9 cellular contexts compared by ENCODE assay signal in the genomic region with DNA sequence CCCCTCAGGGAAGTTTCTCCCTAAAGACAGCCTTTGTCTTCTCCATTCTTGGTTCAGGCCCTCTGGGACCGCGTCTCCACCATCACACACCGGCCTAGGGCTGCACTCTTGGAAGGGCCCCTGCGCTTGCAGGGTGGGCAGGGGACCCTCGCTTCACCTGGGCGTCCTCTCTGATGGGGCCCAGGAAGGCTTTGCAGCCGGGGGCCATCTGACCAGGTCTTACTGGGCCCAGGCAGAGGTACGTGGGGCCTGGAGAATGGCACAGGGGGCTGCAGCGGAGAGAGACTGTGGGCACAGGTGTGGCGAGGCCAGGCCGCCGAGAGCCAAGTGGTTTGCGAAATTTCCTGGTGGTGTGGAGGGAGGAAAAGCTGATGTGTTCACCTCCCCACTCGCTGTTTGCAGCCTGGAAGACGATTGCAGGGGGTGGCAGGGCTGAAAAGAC. TPM values are rescaled to one million over a fixed set of nuclear protein-coding genes. Genes with fewer than 3 reads are reported as not detected.
DNase-seq lines count a peak whose midpoint lies in the region; ATAC-seq and TF ChIP-seq lines count a peak whose summit lies in the region.
"Had no signal": no experiment of that assay in that cellular context is flagged by ENCODE, and none has a peak within 500 bp of the region (broad histone marks: within the 10 kb centered on the region; RNA-seq: fewer than 3 reads in every experiment).

No MANE protein-coding gene starts in this region.

- H3K4me1 ChIP-seq in HUES6 (ENCODE audit: control insufficient read depth, insufficient read depth, low read length) = peaks cover 15% of the 10 kb centered on the region

- H3K27me3 ChIP-seq in HUES6 (ENCODE audit: control insufficient read depth, insufficient read depth, low read length) = peaks cover 11% of the 10 kb centered on the region

- no peak overlapping the region for H3K27ac ChIP-seq in HUES6 (ENCODE audit: low read depth, low read length)

- CTCF ChIA-PET in AG04449 (lab: Yijun Ruan, JAX) = no interaction called here

- no peaks in the 10 kb centered on the region for H3K27me3 Mint-ChIP-seq in naive B cell

- H3K4me1 Mint-ChIP-seq in naive B cell = peaks cover 61 to 67% (median 67%) of the 10 kb centered on the region in 3 donors

- H3K4me3 Mint-ChIP-seq in naive B cell = peak overlapping the region; percentile 83 to 98 (median 95)

- no peak for TF ChIP-seq CTCF in AG04449 (IDR thresholded peaks at IDR 0.05; ENCODE audit: insufficient read depth, low read length, missing control alignments)
- TF ChIP-seq CTCF in choroid plexus epithelial cell (conservative IDR thresholded peaks at IDR 0.05; ENCODE audit: low read depth, low read length) = no peak

- no peak for DNase-seq in AG04449 (ENCODE audit: low read depth, low spot score)
- no peak for DNase-seq in choroid plexus epithelial cell (ENCODE audit: low read depth)
- DNase-seq in naive B cell = no peak
- no peak for DNase-seq in NCI-H524 treated with DMSO at 0.1 percent for 48 hours (lab: John Stamatoyannopoulos, UW)
- no peak for DNase-seq in stimulated activated CD4-positive, alpha-beta T cell treated with anti-CD3 and anti-CD28 coated beads, Interleukin-4, amount 100 ng/mL, for 4 hours

- no peaks in the 10 kb centered on the region for H3K36me3 Mint-ChIP-seq in naive B cell

- ATAC-seq in naive B cell (ENCODE audit: low read depth in 2 of 2) (no peak), HG02588 (IDR thresholded peaks at IDR 0.05; ENCODE audit: unreplicated experiment) (no peak), HG03432 (IDR thresholded peaks at IDR 0.05; ENCODE audit: unreplicated experiment) (no peak)
- ATAC-seq: K562 had no signal

- H3K9me3 ChIP-seq in HUES6 (ENCODE audit: control insufficient read depth, insufficient read depth, low read depth, low read length) = no peaks in the 10 kb centered on the region

- no peaks in the 10 kb centered on the region for H3K9me3 Mint-ChIP-seq in naive B cell

- H3K4me3 ChIP-seq in AG04449 (ENCODE audit: low read depth, low read length) (peak overlapping the region; percentile 51), HUES6 (ENCODE audit: low read depth, low read length) (peak overlapping the region; percentile 62), choroid plexus epithelial cell (ENCODE audit: low read depth, low read length) (peak overlapping the region; percentile 63)
- H3K4me3 ChIP-seq: K562 had no signal

- H3K9ac ChIP-seq in HUES6 (ENCODE audit: low read length) = peak overlapping the region; percentile 10

- H3K27ac Mint-ChIP-seq in naive B cell = peak overlapping the region; percentile 93 to 98 (median 97)

- no peaks in the 10 kb centered on the region for H3K36me3 ChIP-seq in HUES6 (ENCODE audit: control insufficient read depth, insufficient read depth, low read length)

- POLR2A ChIA-PET in AG04449 (lab: Yijun Ruan, JAX) = no interaction called here

RNA-seq across cellular contexts. Expression of gene ALOX5, which starts 44.4 kb away (rescaled TPM):
- polyA plus RNA-seq in naive B cell (ENCODE audit: low read depth in 6 of 6) = 100 to 1,000 TPM; 120 to 202 (median 153) TPM
